ENCODE assay signal across 20 cellular contexts in the genomic region with DNA sequence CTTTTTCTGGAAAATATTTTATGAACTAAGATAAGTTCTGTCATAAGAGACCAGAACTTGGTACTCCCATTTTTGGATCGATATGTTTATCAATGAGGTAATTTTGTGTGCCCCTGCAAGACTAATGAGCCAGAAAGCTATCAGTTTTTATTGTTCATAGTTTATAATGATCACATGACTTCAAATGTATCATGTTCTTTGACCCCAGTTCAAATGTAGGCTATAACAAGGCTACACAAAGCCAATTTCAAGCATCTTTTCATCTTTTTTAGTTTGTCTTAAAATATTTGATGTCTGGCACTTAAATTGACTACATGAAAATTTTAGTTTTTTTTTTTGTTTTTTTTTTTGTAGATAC. TPM values are rescaled to one million over a fixed set of nuclear protein-coding genes. Genes with fewer than 3 reads are reported as not detected.
A peak's percentile ranks its signal among the peaks of the same experiment; 100 is the strongest.
DNase-seq lines count a peak whose midpoint lies in the region; ATAC-seq, FAIRE-seq and TF ChIP-seq lines count a peak whose summit lies in the region.
"Had no signal": no experiment of that assay in that cellular context is flagged by ENCODE, and none has a peak within 500 bp of the region (broad histone marks: within the 10 kb centered on the region; RNA-seq: fewer than 3 reads in every experiment).

No MANE protein-coding gene starts in this region.

- H3K4me1 ChIP-seq in A549 (peaks cover 26% of the 10 kb centered on the region), ACC112 (ENCODE audit: control insufficient read depth, insufficient read depth, low read length, unreplicated experiment) (peaks cover 21% of the 10 kb centered on the region), mesenchymal stem cell (ENCODE audit: control insufficient read depth, insufficient read depth, low read depth, low read length) (peaks cover 7% of the 10 kb centered on the region), esophagus muscularis mucosa (peaks cover 4 to 14% (median 7%) of the 10 kb centered on the region in 4 donors)
- H3K4me1 ChIP-seq: ascending aorta, BE2C had no signal

- H2BK5ac ChIP-seq in mesenchymal stem cell (ENCODE audit: low read depth, low read length, poor library complexity, severe bottlenecking): no peak overlapping the region

- CTCF ChIA-PET in A549 (lab: Yijun Ruan, JAX): interaction anchor here (1.1 to 1.5 kb wide), 2 partner anchors 17 to 445 kb away, joined by 3 to 5 read pairs; no protein-coding TSS in a partner anchor
- CTCF ChIA-PET in activated CD4-positive, alpha-beta memory T cell treated with anti-CD3 and anti-CD28 coated beads, Interleukin-2, amount 10 ng/mL, durations not matched to agents 7 days and 5 days (lab: Charles Lee): interaction anchor here (9.0 kb wide), 1 partner anchor 26 kb away, joined by 71 read pairs; no protein-coding TSS in a partner anchor

- H3K4me2 ChIP-seq in A549 (peak overlapping the region; percentile 64), mesenchymal stem cell (ENCODE audit: low read length, poor library complexity, severe bottlenecking) (no peak overlapping the region)

- H2AFZ ChIP-seq in ACC112 (ENCODE audit: low read length, unreplicated experiment): no peak overlapping the region
- H2AFZ ChIP-seq in mesenchymal stem cell (ENCODE audit: low read depth, low read length): no peak overlapping the region

- POLR2A ChIA-PET in A549 (lab: Yijun Ruan, JAX): no interaction called here
- POLR2A ChIA-PET in activated CD4-positive, alpha-beta memory T cell treated with anti-CD3 and anti-CD28 coated beads, Interleukin-2, amount 10 ng/mL, durations not matched to agents 7 days and 5 days (lab: Charles Lee): interaction anchor here (1.0 to 2.8 kb wide), 2 partner anchors 37 to 56 kb away, joined by 3 to 10 read pairs; no protein-coding TSS in a partner anchor

- H3K27me3 Mint-ChIP-seq in activated CD4-positive, alpha-beta memory T cell treated with anti-CD3 and anti-CD28 coated beads, Interleukin-2, amount 10 ng/mL, durations not matched to agents 7 days and 5 days: no peaks in the 10 kb centered on the region

- peaks cover 56% of the 10 kb centered on the region for H3K36me3 Mint-ChIP-seq in activated CD4-positive, alpha-beta memory T cell treated with anti-CD3 and anti-CD28 coated beads, Interleukin-2, amount 10 ng/mL, durations not matched to agents 7 days and 5 days (ENCODE audit: low read depth)

- peak overlapping the region; percentile 89 for H3K27ac Mint-ChIP-seq in activated CD4-positive, alpha-beta memory T cell treated with anti-CD3 and anti-CD28 coated beads, Interleukin-2, amount 10 ng/mL, durations not matched to agents 7 days and 5 days

- no peaks in the 10 kb centered on the region for H3K9me3 Mint-ChIP-seq in activated CD4-positive, alpha-beta memory T cell treated with anti-CD3 and anti-CD28 coated beads, Interleukin-2, amount 10 ng/mL, durations not matched to agents 7 days and 5 days

- peaks cover 4% of the 10 kb centered on the region for H3K79me2 ChIP-seq in ACC112 (ENCODE audit: control insufficient read depth, insufficient read depth, low read length, unreplicated experiment)

- H3K23ac ChIP-seq in mesenchymal stem cell (ENCODE audit: low read length in 2 of 2): no peak overlapping the region

- no peak overlapping the region for H3K18ac ChIP-seq in mesenchymal stem cell (ENCODE audit: low read depth in 1 of 2, low read length in 2 of 2)

- H3K4ac ChIP-seq in mesenchymal stem cell (ENCODE audit: low read depth in 1 of 2, low read length in 2 of 2): no peak overlapping the region

- no peak overlapping the region for H3K4me3 Mint-ChIP-seq in activated CD4-positive, alpha-beta memory T cell treated with anti-CD3 and anti-CD28 coated beads, Interleukin-2, amount 10 ng/mL, durations not matched to agents 7 days and 5 days

- H2BK15ac ChIP-seq in mesenchymal stem cell (ENCODE audit: low read depth, poor library complexity, severe bottlenecking): no peak overlapping the region

- H3K4me3 ChIP-seq in A549: no peak overlapping the region
- no peak overlapping the region for H3K4me3 ChIP-seq in ACC112 (ENCODE audit: low read depth, low read length)
- no peak overlapping the region for H3K4me3 ChIP-seq in mesenchymal stem cell (ENCODE audit: insufficient read depth in 1 of 2, low read depth in 1 of 2, low read length in 2 of 2)
- no peak overlapping the region for H3K4me3 ChIP-seq in esophagus muscularis mucosa
- H3K4me3 ChIP-seq: ascending aorta, right atrium auricular region, thyroid gland had no signal

- peaks cover 78% of the 10 kb centered on the region for H3K4me1 Mint-ChIP-seq in activated CD4-positive, alpha-beta memory T cell treated with anti-CD3 and anti-CD28 coated beads, Interleukin-2, amount 10 ng/mL, durations not matched to agents 7 days and 5 days

- TF ChIP-seq POLR2A in A549 (IDR thresholded peaks at IDR 0.05; ENCODE audit: low read length) (no peak), esophagus muscularis mucosa (IDR thresholded peaks at IDR 0.05; ENCODE audit: low read depth) (no peak)

- H2BK120ac ChIP-seq in mesenchymal stem cell (ENCODE audit: low read depth, low read length): no peak overlapping the region

- no peak overlapping the region for H3K14ac ChIP-seq in mesenchymal stem cell (ENCODE audit: low read length in 2 of 2)

- DNase-seq in A549 (ENCODE audit: low read depth in 1 of 2, low spot score in 1 of 2) (no peak), mesenchymal stem cell (no peak), esophagus muscularis mucosa (ENCODE audit: extremely low spot score) (no peak), cerebellar nuclear complex (lab: John Stamatoyannopoulos, UW) (no peak)
- no peak for DNase-seq in activated CD4-positive, alpha-beta memory T cell treated with anti-CD3 and anti-CD28 coated beads, Interleukin-2, amount 10 ng/mL, durations not matched to agents 7 days and 5 days
- DNase-seq in activated CD4-positive, CD25-positive, alpha-beta regulatory T cell treated with anti-CD3 and anti-CD28 coated beads, Interleukin-2, amount 50 U/mL, for 72 hours: no peak
- DNase-seq: activated gamma-delta T cell; BE2C; effector CD4-positive, alpha-beta T cell; GOT3; Kasumi-1; NCI-H1105; NCI-H510A treated with DMSO at 0.1 percent for 48 hours; occipital lobe; stimulated activated CD4-positive, alpha-beta T cell treated with anti-CD3 and anti-CD28 coated beads, Interleukin-15, amount 100 ng/mL, for 24 hours had no signal

- ATAC-seq in A549: no peak

- H4K91ac ChIP-seq in mesenchymal stem cell (ENCODE audit: low read length): no peak overlapping the region

- no peak for TF ChIP-seq RAD21 in A549 (conservative IDR thresholded peaks at IDR 0.05 in 1 of 2, IDR thresholded peaks at IDR 0.05 in 1 of 2)

- no peak overlapping the region for H2BK12ac ChIP-seq in mesenchymal stem cell (ENCODE audit: low read length in 2 of 2)

- no peak for FAIRE-seq in A549 (lab: Jason Lieb, UNC)
- FAIRE-seq: HTR-8/SVneo had no signal

- H3K27ac ChIP-seq in A549: peak overlapping the region; percentile 23 to 70; a peak in 5 of 6 replicates
- peak overlapping the region; percentile 48; the same call in 1 of the 2 replicates for H3K27ac ChIP-seq in ACC112 (ENCODE audit: low read depth, low read length)
- H3K27ac ChIP-seq in mesenchymal stem cell (ENCODE audit: low read length, poor library complexity, severe bottlenecking): peak overlapping the region; percentile 93
- H3K27ac ChIP-seq in esophagus muscularis mucosa (replicated peaks in 1 of 4): no peak overlapping the region
- H3K27ac ChIP-seq: ascending aorta, right atrium auricular region, thyroid gland had no signal

- H3K36me3 ChIP-seq in ACC112 (ENCODE audit: insufficient read depth, low read length): peaks cover 9% of the 10 kb centered on the region; the same call in 1 of the 2 replicates
- peaks cover 13 to 51% of the 10 kb centered on the region in 2 experiments for H3K36me3 ChIP-seq in mesenchymal stem cell (ENCODE audit: control insufficient read depth in 1 of 2, insufficient read depth in 2 of 2, low read depth in 1 of 2, low read length in 2 of 2)
- peaks cover 12 to 35% (median 21%) of the 10 kb centered on the region in 4 donors for H3K36me3 ChIP-seq in esophagus muscularis mucosa
- H3K36me3 ChIP-seq: BE2C had no signal

- intact Hi-C loops in esophagus muscularis mucosa (cut with DNase I): no loop called here

- TF ChIP-seq CTCF in A549 (IDR thresholded peaks at IDR 0.05): no peak
- no peak for TF ChIP-seq CTCF in esophagus muscularis mucosa (IDR thresholded peaks at IDR 0.05)

- no peak overlapping the region for H2AK5ac ChIP-seq in mesenchymal stem cell (ENCODE audit: low read length, severe bottlenecking)

- H3K9ac ChIP-seq in mesenchymal stem cell (ENCODE audit: low read length): peak overlapping the region; percentile 49

- H4K8ac ChIP-seq in mesenchymal stem cell (ENCODE audit: low read length): no peak overlapping the region

- peaks cover 26% of the 10 kb centered on the region for H3K79me1 ChIP-seq in mesenchymal stem cell (replicated peaks; ENCODE audit: low read length, poor library complexity, severe bottlenecking)

- TF ChIP-seq EP300 in A549 (IDR thresholded peaks at IDR 0.05) (no peak), esophagus muscularis mucosa (IDR thresholded peaks at IDR 0.05) (no peak)

- H3K9me3 ChIP-seq in A549 (no peaks in the 10 kb centered on the region), mesenchymal stem cell (ENCODE audit: control insufficient read depth, low read length) (no peaks in the 10 kb centered on the region), esophagus muscularis mucosa (no peaks in the 10 kb centered on the region)
- H3K9me3 ChIP-seq: ascending aorta, BE2C, right atrium auricular region, thyroid gland had no signal

- H3K27me3 ChIP-seq in ACC112 (ENCODE audit: insufficient read depth, low read length): no peaks in the 10 kb centered on the region
- H3K27me3 ChIP-seq in mesenchymal stem cell (ENCODE audit: control insufficient read depth in 1 of 2, insufficient read depth in 1 of 2, low read length in 2 of 2): no peaks in the 10 kb centered on the region
- no peaks in the 10 kb centered on the region for H3K27me3 ChIP-seq in esophagus muscularis mucosa
- H3K27me3 ChIP-seq: ascending aorta, BE2C, right atrium auricular region, thyroid gland had no signal

- 94% methylated on average over 1 of the region's 1 CpG for WGBS in A549 (ENCODE audit: missing lambda C conversion rate)
- WGBS in mesenchymal stem cell: 100% methylated on average over 1 of the region's 1 CpG
- whole genome bisulfite sequencing in esophagus muscularis mucosa: 95% methylated on average over 1 of the region's 1 CpG

RNA-seq across cellular contexts. Expression of a gene that starts 35.3 kb away (rescaled TPM):
- polyA plus RNA-seq in A549 (2011; rRNA removed) (65.9 and 72.9 TPM in 2 replicates), A549 (2017; fragmentation: RNase III; extraction: RNeasy Plus Mini Kit Qiagen cat#74134 plus additional on column Dnase treatment) (71.5 to 77.4 TPM (median 76.5 TPM) in 3 replicates)
- polyA plus RNA-seq in A549 (2012; cell fraction: cytosol; rRNA removed): 33.6 and 34.3 TPM in 2 replicates
- polyA plus RNA-seq in A549 (2012; cell fraction: nucleus; rRNA removed): 10.4 and 19.1 TPM in 2 replicates
- 21.5 and 22.6 TPM in 2 replicates for polyA minus RNA-seq in A549 (2011; rRNA and poly(A)+ RNA removed)
- total RNA-seq in activated CD4-positive, alpha-beta memory T cell treated with anti-CD3 and anti-CD28 coated beads, Interleukin-2, amount 10 ng/mL, durations not matched to agents 7 days and 5 days: 10 to 100 TPM; 59.2 to 59.3 TPM
- 50.6 TPM for polyA plus RNA-seq in mesenchymal stem cell (2013, experiment 1 of 2)
- 51.3 TPM for polyA plus RNA-seq in mesenchymal stem cell (2013, experiment 2 of 2)
- total RNA-seq in esophagus muscularis mucosa: 10 to 100 TPM; 41.5 to 59.1 (median 54.4) TPM

RNA-seq across cellular contexts. Expression of a gene that starts 57.9 kb away (rescaled TPM):
- polyA plus RNA-seq in A549 (2011; rRNA removed): 21.4 and 25.3 TPM in 2 replicates
- 14.3 and 17.6 TPM in 2 replicates for polyA plus RNA-seq in A549 (2012; cell fraction: cytosol; rRNA removed)
- 13.8 and 22.1 TPM in 2 replicates for polyA plus RNA-seq in A549 (2012; cell fraction: nucleus; rRNA removed)
- polyA plus RNA-seq in A549 (2017; fragmentation: RNase III; extraction: RNeasy Plus Mini Kit Qiagen cat#74134 plus additional on column Dnase treatment): 7.2 to 9.3 TPM (median 9.2 TPM) in 3 replicates
- 27.5 and 33.4 TPM in 2 replicates for polyA minus RNA-seq in A549 (2011; rRNA and poly(A)+ RNA removed)
- total RNA-seq in activated CD4-positive, alpha-beta memory T cell treated with anti-CD3 and anti-CD28 coated beads, Interleukin-2, amount 10 ng/mL, durations not matched to agents 7 days and 5 days: not detected
- 0.01 TPM for polyA plus RNA-seq in mesenchymal stem cell (2013, experiment 1 of 2)
- polyA plus RNA-seq in mesenchymal stem cell (2013, experiment 2 of 2): 0.01 TPM
- total RNA-seq in esophagus muscularis mucosa: 10 to 100 TPM in 1 of 4 donors, 1 to 10 TPM in 3; 1.2 to 13.9 (median 7.2) TPM

Comparison
In these comparisons a context has a peak if more than half of its experiments do, and no peak if none do; other contexts are left out.
1. H3K27ac ChIP-seq: peak in A549 (2 of 2), ACC112 (single experiment) and mesenchymal stem cell (single experiment); none in esophagus muscularis mucosa (0 of 4).